ENCODE assay signal across 1 cellular context in genomic region chr2:24456610-24457556, GRCh38.
TF ChIP-seq lines count a peak whose summit lies in the region.

No MANE protein-coding gene starts in this region.

TF ChIP-seq in GM12878, 131 proteins besides CTCF, POLR2A, EP300 and RAD21:
- no peak for TF ChIP-seq NKRF (conservative IDR thresholded peaks at IDR 0.05)
- TF ChIP-seq GABPA (IDR thresholded peaks at IDR 0.05; ENCODE audit: low read depth), result no peak
